ENCODE assay signal across 14 cellular contexts in genomic region chr17:50603340-50603739, GRCh38. TPM values are rescaled to one million over a fixed set of nuclear protein-coding genes. Genes with fewer than 3 reads are reported as not detected.
DNase-seq lines count a peak whose midpoint lies in the region; ATAC-seq and TF ChIP-seq lines count a peak whose summit lies in the region.
"Had no signal": no experiment of that assay in that cellular context is flagged by ENCODE, and none has a peak within 500 bp of the region (broad histone marks: within the 10 kb centered on the region; RNA-seq: fewer than 3 reads in every experiment).

No MANE protein-coding gene starts in this region.

- H3K4me3 Mint-ChIP-seq in nephron = no peak overlapping the region
- no peak overlapping the region for H3K4me3 Mint-ChIP-seq in activated naive CD4-positive, alpha-beta T cell treated with anti-CD3 and anti-CD28 coated beads for 36 hours

- no peak overlapping the region for H3K4me3 ChIP-seq in Panc1 (ENCODE audit: low read depth in 2 of 2, low read length in 2 of 2)
- H3K4me3 ChIP-seq: skin epidermis had no signal

- H3K36me3 Mint-ChIP-seq in nephron (ENCODE audit: low read depth) = peaks cover 25% of the 10 kb centered on the region
- H3K36me3 Mint-ChIP-seq in activated naive CD4-positive, alpha-beta T cell treated with anti-CD3 and anti-CD28 coated beads for 36 hours (ENCODE audit: low read depth) = no peaks in the 10 kb centered on the region

- POLR2A ChIA-PET in Panc1 (lab: Charles Lee) = interaction anchor here (0.7 kb wide), 1 partner anchor 375 kb away, joined by 4 read pairs; no protein-coding TSS in a partner anchor

- peak; percentile 52; the same call in 1 of the 2 replicates for ATAC-seq in Panc1

- in situ Hi-C loops in Panc1 (cut with HindIII; ENCODE audit: low pct_unique_long_range_greater_than_20kb, low sequenced_read_pairs) = no loop called here

- TF ChIP-seq CTCF in Panc1 (IDR thresholded peaks at IDR 0.05) (no peak), nephron (IDR thresholded peaks at IDR 0.05; ENCODE audit: unreplicated experiment in 3 of 3) (no peak)

- DNase-seq in NCI-H1436 (lab: John Stamatoyannopoulos, UW) = peak; percentile 68
- DNase-seq in NCI-H1436 treated with DMSO at 0.1 percent for 48 hours (lab: John Stamatoyannopoulos, UW) = no peak
- DNase-seq in HT-29 (ENCODE audit: low spot score) = peak; percentile 35
- no peak for DNase-seq in Panc1 (ENCODE audit: low read depth, low spot score)
- no peak for DNase-seq in epidermal melanocyte (ENCODE audit: insufficient read length, low spot score)
- no peak for DNase-seq in activated naive CD4-positive, alpha-beta T cell treated with anti-CD3 and anti-CD28 coated beads for 36 hours
- no peak for DNase-seq in head of caudate nucleus
- DNase-seq: ACHN; activated naive CD4-positive, alpha-beta T cell treated with anti-CD3 and anti-CD28 coated beads, Interleukin-2, amount 50 U/mL, for 16 hours; substantia nigra had no signal

- H3K27ac Mint-ChIP-seq in nephron = peak overlapping the region; percentile 45 to 89 (median 77)
- no peak overlapping the region for H3K27ac Mint-ChIP-seq in activated naive CD4-positive, alpha-beta T cell treated with anti-CD3 and anti-CD28 coated beads for 36 hours

- H3K27me3 Mint-ChIP-seq in nephron (ENCODE audit: low read depth) = peaks cover 28% of the 10 kb centered on the region
- peaks cover 15% of the 10 kb centered on the region for H3K27me3 Mint-ChIP-seq in activated naive CD4-positive, alpha-beta T cell treated with anti-CD3 and anti-CD28 coated beads for 36 hours (ENCODE audit: low read depth)

- no TSS peak for BruUV-seq in Panc1 (replicated peaks; lab: Mats Ljungman, UMichigan)

- peaks cover 9% of the 10 kb centered on the region; the same call in 1 of the 2 replicates for H3K4me1 ChIP-seq in Panc1 (ENCODE audit: control insufficient read depth, insufficient read depth, low read length)

- no peak overlapping the region for H3K27ac ChIP-seq in Panc1 (ENCODE audit: low read length)
- H3K27ac ChIP-seq: skin epidermis had no signal

- H3K36me3 ChIP-seq in Panc1 (ENCODE audit: control insufficient read depth, insufficient read depth, low read length) = no peaks in the 10 kb centered on the region

- H3K9me3 ChIP-seq in Panc1 (ENCODE audit: control insufficient read depth, insufficient read depth, low read depth, low read length) = no peaks in the 10 kb centered on the region

- H3K9me3 Mint-ChIP-seq in nephron = no peaks in the 10 kb centered on the region
- no peaks in the 10 kb centered on the region for H3K9me3 Mint-ChIP-seq in activated naive CD4-positive, alpha-beta T cell treated with anti-CD3 and anti-CD28 coated beads for 36 hours

- CTCF ChIA-PET in Panc1 (lab: Charles Lee) = no interaction called here
- CTCF ChIA-PET in activated naive CD4-positive, alpha-beta T cell treated with anti-CD3 and anti-CD28 coated beads for 36 hours (lab: Charles Lee) = no interaction called here

- H3K4me1 Mint-ChIP-seq in nephron = peaks cover 49% of the 10 kb centered on the region
- H3K4me1 Mint-ChIP-seq in activated naive CD4-positive, alpha-beta T cell treated with anti-CD3 and anti-CD28 coated beads for 36 hours (ENCODE audit: low read depth) = no peaks in the 10 kb centered on the region

- intact Hi-C loops in Panc1 (cut with micrococcal nuclease; ENCODE audit: unreplicated experiment) = no loop called here
- intact Hi-C loops in activated naive CD4-positive, alpha-beta T cell treated with anti-CD3 and anti-CD28 coated beads for 36 hours (cut with micrococcal nuclease) = no loop called here
- intact Hi-C loops in head of caudate nucleus (cut with DNase I) = no loop called here

- no peaks in the 10 kb centered on the region for H3K27me3 ChIP-seq in Panc1 (ENCODE audit: control insufficient read depth, insufficient read depth, low read length)

RNA-seq across cellular contexts. Expression of gene ABCC3, which starts 31.3 kb away (rescaled TPM):
- 286 and 313 TPM in 2 replicates for total RNA-seq in HT-29 (2014; rRNA removed; shearing (Covaris generic))
- total RNA-seq in Panc1 (2021; ENCODE audit: unreplicated experiment) = 128 TPM
- 188 TPM for polyA plus RNA-seq in Panc1 (2012; ENCODE audit: insufficient read length)
- total RNA-seq in activated naive CD4-positive, alpha-beta T cell treated with anti-CD3 and anti-CD28 coated beads for 36 hours = not detected
- total RNA-seq: T-helper 2 cell treated with Interferon-gamma antibody and Interleukin-4, amounts not matched to agents 100 ng/mL and 5 ng/mL, for 36 hours had no signal

RNA-seq across cellular contexts. Expression of gene CACNA1G, which starts 42.8 kb away (rescaled TPM):
- 0.05 and 0.57 TPM in 2 replicates for total RNA-seq in HT-29 (2014; rRNA removed; shearing (Covaris generic))
- total RNA-seq in Panc1 (2021; ENCODE audit: unreplicated experiment) = 10.0 TPM
- polyA plus RNA-seq in Panc1 (2012; ENCODE audit: insufficient read length) = 9.7 TPM
- under 1 TPM; 0.22 to 0.24 TPM for total RNA-seq in activated naive CD4-positive, alpha-beta T cell treated with anti-CD3 and anti-CD28 coated beads for 36 hours
- total RNA-seq: epithelial cell of proximal tubule; T-helper 2 cell treated with Interferon-gamma antibody and Interleukin-4, amounts not matched to agents 100 ng/mL and 5 ng/mL, for 36 hours had no signal

RNA-seq across cellular contexts. Expression of gene SPATA20, which starts 56.4 kb away (rescaled TPM):
- total RNA-seq in HT-29 (2014; rRNA removed; shearing (Covaris generic)) = 37.5 and 44.9 TPM in 2 replicates
- total RNA-seq in Panc1 (2021; ENCODE audit: unreplicated experiment) = 82.2 TPM
- polyA plus RNA-seq in Panc1 (2012; ENCODE audit: insufficient read length) = 77.3 TPM
- total RNA-seq in activated naive CD4-positive, alpha-beta T cell treated with anti-CD3 and anti-CD28 coated beads for 36 hours = 10 to 100 TPM; 15.8 to 16.1 TPM

Comparison
In these comparisons a context has a peak if more than half of its experiments do, and no peak if none do; other contexts are left out.
1. DNase-seq: peak in NCI-H1436 (single experiment) and HT-29 (single experiment); none in NCI-H1436 treated with DMSO at 0.1 percent for 48 hours (single experiment), Panc1 (single experiment), epidermal melanocyte (single experiment), activated naive CD4-positive, alpha-beta T cell treated with anti-CD3 and anti-CD28 coated beads for 36 hours (single experiment) and head of caudate nucleus (0 of 42).
2. RNA of gene ABCC3, which starts 31.3 kb away (total RNA-seq): 286 to 313 TPM in HT-29 and 128 TPM in Panc1 (single experiment); not detected in activated naive CD4-positive, alpha-beta T cell treated with anti-CD3 and anti-CD28 coated beads for 36 hours; every median in the first group is over 100 times any median in the second.